In the genomic region with DNA sequence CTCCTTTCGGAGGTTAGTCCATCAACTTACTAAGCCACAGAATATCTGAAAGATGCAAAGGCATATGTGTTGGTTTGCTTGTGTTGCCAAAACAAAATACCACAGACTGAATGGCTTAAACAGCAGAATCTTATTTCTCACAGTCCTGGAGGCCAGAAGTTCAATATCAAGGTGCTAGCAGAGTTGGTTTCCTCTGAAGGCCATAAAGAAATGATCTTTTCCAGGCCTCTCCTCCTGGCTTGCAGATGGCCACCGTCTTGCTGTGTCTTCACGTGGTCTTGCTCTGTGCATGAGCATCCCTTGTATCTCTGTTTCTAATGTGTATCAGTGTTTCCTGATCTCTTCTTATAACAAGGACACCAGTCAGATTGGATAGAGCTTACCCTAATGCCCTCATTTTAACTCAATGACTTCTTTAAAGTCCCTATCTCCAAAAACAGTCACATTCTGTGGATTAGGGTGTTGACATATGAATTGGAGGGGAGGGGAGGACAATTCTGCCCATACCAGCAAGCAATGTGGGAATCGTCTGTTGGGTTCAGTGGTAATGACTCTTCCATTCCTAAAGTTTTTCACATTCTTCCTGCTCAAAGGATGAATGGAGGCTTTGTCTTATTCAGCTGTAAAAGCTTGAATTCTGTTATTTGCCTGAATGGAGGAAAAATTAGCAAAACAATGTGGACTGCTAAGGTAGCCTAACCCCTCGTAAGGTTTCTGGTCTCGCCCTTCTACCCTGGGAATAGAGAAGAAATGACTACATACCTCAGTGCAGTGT, we compare ENCODE assay signal across 17 cellular contexts.
DNase-seq lines count a peak whose midpoint lies in the region; ATAC-seq and TF ChIP-seq lines count a peak whose summit lies in the region.
"Had no signal": no experiment of that assay in that cellular context is flagged by ENCODE, and none has a peak within 500 bp of the region (broad histone marks: within the 10 kb centered on the region; RNA-seq: fewer than 3 reads in every experiment).

No MANE protein-coding gene starts in this region.

- H3K4me1 ChIP-seq in mucosa of descending colon (ENCODE audit: low read depth): no peaks in the 10 kb centered on the region
- H3K4me1 ChIP-seq: parathyroid adenoma had no signal

- CTCF ChIA-PET in BJ (lab: Yijun Ruan, JAX): no interaction called here

- no peak for ATAC-seq in mucosa of descending colon
- ATAC-seq: esophagus mucosa, Right ventricle myocardium inferior had no signal

- POLR2A ChIA-PET in BJ (lab: Charles Lee): interaction anchor here (0.6 to 0.7 kb wide), 2 partner anchors 11 to 27 kb away, joined by 4 to 5 read pairs; no protein-coding TSS in a partner anchor

- no peak overlapping the region for H3K4me3 ChIP-seq in BJ (ENCODE audit: low read depth, low read length)
- no peak overlapping the region for H3K4me3 ChIP-seq in choroid plexus epithelial cell (ENCODE audit: low read depth, low read length)
- no peak overlapping the region for H3K4me3 ChIP-seq in mucosa of descending colon
- H3K4me3 ChIP-seq: MG63 had no signal

- H3K9me3 ChIP-seq in mucosa of descending colon: no peaks in the 10 kb centered on the region
- H3K9me3 ChIP-seq: MG63 had no signal

- H3K36me3 Mint-ChIP-seq in activated T-cell treated with anti-CD3 and anti-CD28 coated beads, Interleukin-2, amount 50 U/mL, for 24 hours (ENCODE audit: low read depth): no peaks in the 10 kb centered on the region
- H3K36me3 Mint-ChIP-seq: activated naive CD8-positive, alpha-beta T cell treated with anti-CD3 and anti-CD28 coated beads, Interleukin-2, amount 10 ng/mL, durations not matched to agents 7 days and 5 days had no signal

- peaks cover 7% of the 10 kb centered on the region for H3K27me3 Mint-ChIP-seq in activated T-cell treated with anti-CD3 and anti-CD28 coated beads, Interleukin-2, amount 50 U/mL, for 24 hours

- TF ChIP-seq CTCF in BJ (IDR thresholded peaks at IDR 0.05; ENCODE audit: insufficient read depth, low read depth, low read length) (no peak), choroid plexus epithelial cell (conservative IDR thresholded peaks at IDR 0.05; ENCODE audit: low read depth, low read length) (no peak), mucosa of descending colon (IDR thresholded peaks at IDR 0.05) (no peak)

- no peak overlapping the region for H3K4me3 Mint-ChIP-seq in activated T-cell treated with anti-CD3 and anti-CD28 coated beads, Interleukin-2, amount 50 U/mL, for 24 hours
- H3K4me3 Mint-ChIP-seq: activated CD4-positive, alpha-beta T cell treated with anti-CD3 and anti-CD28 coated beads, Interleukin-2, amount 10 ng/mL, durations not matched to agents 24 days and 14 days; activated naive CD8-positive, alpha-beta T cell treated with anti-CD3 and anti-CD28 coated beads, Interleukin-2, amount 10 ng/mL, durations not matched to agents 7 days and 5 days had no signal

- H3K36me3 ChIP-seq in BJ (ENCODE audit: control insufficient read depth, insufficient read depth, low read length) (no peaks in the 10 kb centered on the region), mucosa of descending colon (ENCODE audit: low read depth) (no peaks in the 10 kb centered on the region)
- H3K36me3 ChIP-seq: MG63 had no signal

- no peaks in the 10 kb centered on the region for H3K27me3 ChIP-seq in BJ (ENCODE audit: control insufficient read depth, insufficient read depth, low read length)
- H3K27me3 ChIP-seq: MG63 had no signal

- DNase-seq in BJ (ENCODE audit: low read depth) (peak; percentile 59), LHCN-M2 (ENCODE audit: low read depth) (peak; percentile 24), choroid plexus epithelial cell (ENCODE audit: low read depth) (peak; percentile 49), kidney glomerular epithelial cell (lab: John Stamatoyannopoulos, UW) (peak; percentile 67), NCI-H748 treated with DMSO at 0.1 percent for 48 hours (lab: John Stamatoyannopoulos, UW) (no peak), ureter (ENCODE audit: low spot score) (no peak), mucosa of descending colon (no peak)
- no peak for DNase-seq in activated T-cell treated with anti-CD3 and anti-CD28 coated beads, Interleukin-2, amount 50 U/mL, for 24 hours
- DNase-seq: activated CD4-positive, alpha-beta T cell treated with anti-CD3 and anti-CD28 coated beads, Interleukin-2, amount 10 ng/mL, durations not matched to agents 24 days and 14 days; activated naive CD8-positive, alpha-beta T cell treated with anti-CD3 and anti-CD28 coated beads, Interleukin-2, amount 10 ng/mL, durations not matched to agents 7 days and 5 days; activated T-cell treated with anti-CD3 and anti-CD28 coated beads, Interleukin-2, amount 50 U/mL, for 1 hour; MG63; NCI-H2081 treated with DMSO at 0.1 percent for 48 hours; T1000 had no signal

- intact Hi-C loops in mucosa of descending colon (cut with DNase I, micrococcal nuclease): no loop called here

- no peaks in the 10 kb centered on the region for H3K4me1 Mint-ChIP-seq in activated T-cell treated with anti-CD3 and anti-CD28 coated beads, Interleukin-2, amount 50 U/mL, for 24 hours (ENCODE audit: low read depth)
- H3K4me1 Mint-ChIP-seq: activated CD4-positive, alpha-beta T cell treated with anti-CD3 and anti-CD28 coated beads, Interleukin-2, amount 10 ng/mL, durations not matched to agents 24 days and 14 days; activated naive CD8-positive, alpha-beta T cell treated with anti-CD3 and anti-CD28 coated beads, Interleukin-2, amount 10 ng/mL, durations not matched to agents 7 days and 5 days had no signal

- no peak overlapping the region for H3K27ac Mint-ChIP-seq in activated T-cell treated with anti-CD3 and anti-CD28 coated beads, Interleukin-2, amount 50 U/mL, for 24 hours
- H3K27ac Mint-ChIP-seq: activated CD4-positive, alpha-beta T cell treated with anti-CD3 and anti-CD28 coated beads, Interleukin-2, amount 10 ng/mL, durations not matched to agents 24 days and 14 days; activated naive CD8-positive, alpha-beta T cell treated with anti-CD3 and anti-CD28 coated beads, Interleukin-2, amount 10 ng/mL, durations not matched to agents 7 days and 5 days had no signal

- H3K9me3 Mint-ChIP-seq in activated T-cell treated with anti-CD3 and anti-CD28 coated beads, Interleukin-2, amount 50 U/mL, for 24 hours: no peaks in the 10 kb centered on the region
- H3K9me3 Mint-ChIP-seq: activated CD4-positive, alpha-beta T cell treated with anti-CD3 and anti-CD28 coated beads, Interleukin-2, amount 10 ng/mL, durations not matched to agents 24 days and 14 days; activated naive CD8-positive, alpha-beta T cell treated with anti-CD3 and anti-CD28 coated beads, Interleukin-2, amount 10 ng/mL, durations not matched to agents 7 days and 5 days had no signal

Comparison
In these comparisons a context has a peak if more than half of its experiments do, and no peak if none do; other contexts are left out.
1. DNase-seq: peak in BJ (single experiment), LHCN-M2 (single experiment), choroid plexus epithelial cell (single experiment) and kidney glomerular epithelial cell (single experiment); none in NCI-H748 treated with DMSO at 0.1 percent for 48 hours (single experiment), ureter (single experiment), activated T-cell treated with anti-CD3 and anti-CD28 coated beads, Interleukin-2, amount 50 U/mL, for 24 hours (single experiment) and mucosa of descending colon (0 of 3).